Comparison of ENCODE assay signal across 1 cellular context in the genomic region with DNA sequence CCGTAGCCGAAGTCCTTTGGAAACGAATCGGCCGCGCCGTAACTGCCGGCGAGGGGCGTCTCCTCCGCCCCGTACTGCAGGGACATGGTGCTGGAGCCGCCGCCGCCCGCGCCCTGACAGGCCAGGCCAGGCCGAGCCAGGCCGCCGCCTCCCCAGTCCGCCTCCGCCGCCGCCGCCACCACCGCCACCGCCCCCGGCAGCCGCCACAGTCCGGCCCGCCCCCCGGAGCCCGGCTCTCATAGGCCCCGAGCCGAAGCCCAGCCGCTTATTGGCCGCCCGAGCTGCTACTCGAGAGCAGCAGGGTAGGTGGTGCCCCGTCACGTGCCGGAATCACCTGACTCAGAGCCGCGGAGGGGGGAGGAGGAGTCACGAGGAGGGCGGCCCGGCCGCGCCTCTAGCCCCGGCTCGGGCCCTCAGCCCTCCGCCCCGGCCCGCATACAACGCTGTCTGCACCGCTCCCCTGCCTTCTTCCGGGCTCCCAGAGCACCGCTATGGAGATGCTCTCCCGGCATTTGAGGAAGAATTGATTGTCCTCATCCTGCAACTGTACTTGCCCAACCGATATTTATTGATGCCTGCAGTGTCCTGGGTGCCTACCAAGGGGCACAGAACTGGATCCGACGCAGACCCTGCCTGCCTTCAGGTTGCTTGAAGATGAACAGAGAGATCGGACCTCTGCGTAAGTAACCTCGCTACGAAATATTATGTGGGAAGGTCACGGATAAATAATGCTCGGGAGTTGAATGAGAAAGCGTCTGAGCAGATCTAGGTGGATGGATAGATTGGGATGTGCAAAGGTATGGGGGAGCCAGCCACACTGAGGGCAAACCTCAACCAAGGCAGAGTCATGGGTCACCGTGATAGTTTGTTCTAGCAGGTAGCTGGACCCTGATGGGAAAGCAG.
TF ChIP-seq lines count a peak whose summit lies in the region.

A gene with protein sequence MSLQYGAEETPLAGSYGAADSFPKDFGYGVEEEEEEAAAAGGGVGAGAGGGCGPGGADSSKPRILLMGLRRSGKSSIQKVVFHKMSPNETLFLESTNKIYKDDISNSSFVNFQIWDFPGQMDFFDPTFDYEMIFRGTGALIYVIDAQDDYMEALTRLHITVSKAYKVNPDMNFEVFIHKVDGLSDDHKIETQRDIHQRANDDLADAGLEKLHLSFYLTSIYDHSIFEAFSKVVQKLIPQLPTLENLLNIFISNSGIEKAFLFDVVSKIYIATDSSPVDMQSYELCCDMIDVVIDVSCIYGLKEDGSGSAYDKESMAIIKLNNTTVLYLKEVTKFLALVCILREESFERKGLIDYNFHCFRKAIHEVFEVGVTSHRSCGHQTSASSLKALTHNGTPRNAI (minus strand): TSS at position 212 of the 903 bp plus-strand sequence. CDS start 126 bp downstream, at position 86.

TF ChIP-seq in HepG2, 621 proteins besides CTCF, POLR2A, EP300 and RAD21 (continued from another document and continues in another):
- TF ChIP-seq, protein P1, sequence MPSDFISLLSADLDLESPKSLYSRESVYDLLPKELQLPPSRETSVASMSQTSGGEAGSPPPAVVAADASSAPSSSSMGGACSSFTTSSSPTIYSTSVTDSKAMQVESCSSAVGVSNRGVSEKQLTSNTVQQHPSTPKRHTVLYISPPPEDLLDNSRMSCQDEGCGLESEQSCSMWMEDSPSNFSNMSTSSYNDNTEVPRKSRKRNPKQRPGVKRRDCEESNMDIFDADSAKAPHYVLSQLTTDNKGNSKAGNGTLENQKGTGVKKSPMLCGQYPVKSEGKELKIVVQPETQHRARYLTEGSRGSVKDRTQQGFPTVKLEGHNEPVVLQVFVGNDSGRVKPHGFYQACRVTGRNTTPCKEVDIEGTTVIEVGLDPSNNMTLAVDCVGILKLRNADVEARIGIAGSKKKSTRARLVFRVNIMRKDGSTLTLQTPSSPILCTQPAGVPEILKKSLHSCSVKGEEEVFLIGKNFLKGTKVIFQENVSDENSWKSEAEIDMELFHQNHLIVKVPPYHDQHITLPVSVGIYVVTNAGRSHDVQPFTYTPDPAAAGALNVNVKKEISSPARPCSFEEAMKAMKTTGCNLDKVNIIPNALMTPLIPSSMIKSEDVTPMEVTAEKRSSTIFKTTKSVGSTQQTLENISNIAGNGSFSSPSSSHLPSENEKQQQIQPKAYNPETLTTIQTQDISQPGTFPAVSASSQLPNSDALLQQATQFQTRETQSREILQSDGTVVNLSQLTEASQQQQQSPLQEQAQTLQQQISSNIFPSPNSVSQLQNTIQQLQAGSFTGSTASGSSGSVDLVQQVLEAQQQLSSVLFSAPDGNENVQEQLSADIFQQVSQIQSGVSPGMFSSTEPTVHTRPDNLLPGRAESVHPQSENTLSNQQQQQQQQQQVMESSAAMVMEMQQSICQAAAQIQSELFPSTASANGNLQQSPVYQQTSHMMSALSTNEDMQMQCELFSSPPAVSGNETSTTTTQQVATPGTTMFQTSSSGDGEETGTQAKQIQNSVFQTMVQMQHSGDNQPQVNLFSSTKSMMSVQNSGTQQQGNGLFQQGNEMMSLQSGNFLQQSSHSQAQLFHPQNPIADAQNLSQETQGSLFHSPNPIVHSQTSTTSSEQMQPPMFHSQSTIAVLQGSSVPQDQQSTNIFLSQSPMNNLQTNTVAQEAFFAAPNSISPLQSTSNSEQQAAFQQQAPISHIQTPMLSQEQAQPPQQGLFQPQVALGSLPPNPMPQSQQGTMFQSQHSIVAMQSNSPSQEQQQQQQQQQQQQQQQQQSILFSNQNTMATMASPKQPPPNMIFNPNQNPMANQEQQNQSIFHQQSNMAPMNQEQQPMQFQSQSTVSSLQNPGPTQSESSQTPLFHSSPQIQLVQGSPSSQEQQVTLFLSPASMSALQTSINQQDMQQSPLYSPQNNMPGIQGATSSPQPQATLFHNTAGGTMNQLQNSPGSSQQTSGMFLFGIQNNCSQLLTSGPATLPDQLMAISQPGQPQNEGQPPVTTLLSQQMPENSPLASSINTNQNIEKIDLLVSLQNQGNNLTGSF (CRISPR knock-in tag; IDR thresholded peaks at IDR 0.05): 0 out of 2 replicates have a peak, but pooled peaks have one; percentile 30
- TF ChIP-seq FOSL1 (CRISPR knock-in tag; IDR thresholded peaks at IDR 0.05; ENCODE audit: borderline replicate concordance): no peak
- TF ChIP-seq ZSCAN20 (CRISPR knock-in tag; IDR thresholded peaks at IDR 0.05; ENCODE audit: borderline replicate concordance): peak; percentile 87; the same call in 1 of the 2 replicates
- no peak for TF ChIP-seq STAT5B (CRISPR knock-in tag; IDR thresholded peaks at IDR 0.05)
- TF ChIP-seq, protein P2, sequence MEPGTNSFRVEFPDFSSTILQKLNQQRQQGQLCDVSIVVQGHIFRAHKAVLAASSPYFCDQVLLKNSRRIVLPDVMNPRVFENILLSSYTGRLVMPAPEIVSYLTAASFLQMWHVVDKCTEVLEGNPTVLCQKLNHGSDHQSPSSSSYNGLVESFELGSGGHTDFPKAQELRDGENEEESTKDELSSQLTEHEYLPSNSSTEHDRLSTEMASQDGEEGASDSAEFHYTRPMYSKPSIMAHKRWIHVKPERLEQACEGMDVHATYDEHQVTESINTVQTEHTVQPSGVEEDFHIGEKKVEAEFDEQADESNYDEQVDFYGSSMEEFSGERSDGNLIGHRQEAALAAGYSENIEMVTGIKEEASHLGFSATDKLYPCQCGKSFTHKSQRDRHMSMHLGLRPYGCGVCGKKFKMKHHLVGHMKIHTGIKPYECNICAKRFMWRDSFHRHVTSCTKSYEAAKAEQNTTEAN (CRISPR knock-in tag; conservative IDR thresholded peaks at IDR 0.05): 0 out of 2 replicates have a peak, but pooled peaks have one; percentile 43
- no peak for TF ChIP-seq HNRNPUL1 (IDR thresholded peaks at IDR 0.05; ENCODE audit: low read depth, low read length)
- TF ChIP-seq, protein P3, sequence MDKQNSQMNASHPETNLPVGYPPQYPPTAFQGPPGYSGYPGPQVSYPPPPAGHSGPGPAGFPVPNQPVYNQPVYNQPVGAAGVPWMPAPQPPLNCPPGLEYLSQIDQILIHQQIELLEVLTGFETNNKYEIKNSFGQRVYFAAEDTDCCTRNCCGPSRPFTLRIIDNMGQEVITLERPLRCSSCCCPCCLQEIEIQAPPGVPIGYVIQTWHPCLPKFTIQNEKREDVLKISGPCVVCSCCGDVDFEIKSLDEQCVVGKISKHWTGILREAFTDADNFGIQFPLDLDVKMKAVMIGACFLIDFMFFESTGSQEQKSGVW (CRISPR knock-in tag; IDR thresholded peaks at IDR 0.05; ENCODE audit: borderline replicate concordance): no peak
- no peak for TF ChIP-seq TEAD3 (CRISPR knock-in tag; optimal IDR thresholded peaks at IDR 0.05; ENCODE audit: borderline replicate concordance)
- TF ChIP-seq AKAP8 (CRISPR knock-in tag; IDR thresholded peaks at IDR 0.05): no peak
- TF ChIP-seq, protein P4, sequence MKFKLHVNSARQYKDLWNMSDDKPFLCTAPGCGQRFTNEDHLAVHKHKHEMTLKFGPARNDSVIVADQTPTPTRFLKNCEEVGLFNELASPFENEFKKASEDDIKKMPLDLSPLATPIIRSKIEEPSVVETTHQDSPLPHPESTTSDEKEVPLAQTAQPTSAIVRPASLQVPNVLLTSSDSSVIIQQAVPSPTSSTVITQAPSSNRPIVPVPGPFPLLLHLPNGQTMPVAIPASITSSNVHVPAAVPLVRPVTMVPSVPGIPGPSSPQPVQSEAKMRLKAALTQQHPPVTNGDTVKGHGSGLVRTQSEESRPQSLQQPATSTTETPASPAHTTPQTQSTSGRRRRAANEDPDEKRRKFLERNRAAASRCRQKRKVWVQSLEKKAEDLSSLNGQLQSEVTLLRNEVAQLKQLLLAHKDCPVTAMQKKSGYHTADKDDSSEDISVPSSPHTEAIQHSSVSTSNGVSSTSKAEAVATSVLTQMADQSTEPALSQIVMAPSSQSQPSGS (CRISPR knock-in tag; IDR thresholded peaks at IDR 0.05): no peak
- peak; percentile 59; the same call in 1 of the 2 replicates for TF ChIP-seq ZNF136 (CRISPR knock-in tag; IDR thresholded peaks at IDR 0.05; ENCODE audit: low read depth)
- TF ChIP-seq, protein P5, sequence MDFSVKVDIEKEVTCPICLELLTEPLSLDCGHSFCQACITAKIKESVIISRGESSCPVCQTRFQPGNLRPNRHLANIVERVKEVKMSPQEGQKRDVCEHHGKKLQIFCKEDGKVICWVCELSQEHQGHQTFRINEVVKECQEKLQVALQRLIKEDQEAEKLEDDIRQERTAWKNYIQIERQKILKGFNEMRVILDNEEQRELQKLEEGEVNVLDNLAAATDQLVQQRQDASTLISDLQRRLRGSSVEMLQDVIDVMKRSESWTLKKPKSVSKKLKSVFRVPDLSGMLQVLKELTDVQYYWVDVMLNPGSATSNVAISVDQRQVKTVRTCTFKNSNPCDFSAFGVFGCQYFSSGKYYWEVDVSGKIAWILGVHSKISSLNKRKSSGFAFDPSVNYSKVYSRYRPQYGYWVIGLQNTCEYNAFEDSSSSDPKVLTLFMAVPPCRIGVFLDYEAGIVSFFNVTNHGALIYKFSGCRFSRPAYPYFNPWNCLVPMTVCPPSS (IDR thresholded peaks at IDR 0.05): no peak
- TF ChIP-seq, protein P6, sequence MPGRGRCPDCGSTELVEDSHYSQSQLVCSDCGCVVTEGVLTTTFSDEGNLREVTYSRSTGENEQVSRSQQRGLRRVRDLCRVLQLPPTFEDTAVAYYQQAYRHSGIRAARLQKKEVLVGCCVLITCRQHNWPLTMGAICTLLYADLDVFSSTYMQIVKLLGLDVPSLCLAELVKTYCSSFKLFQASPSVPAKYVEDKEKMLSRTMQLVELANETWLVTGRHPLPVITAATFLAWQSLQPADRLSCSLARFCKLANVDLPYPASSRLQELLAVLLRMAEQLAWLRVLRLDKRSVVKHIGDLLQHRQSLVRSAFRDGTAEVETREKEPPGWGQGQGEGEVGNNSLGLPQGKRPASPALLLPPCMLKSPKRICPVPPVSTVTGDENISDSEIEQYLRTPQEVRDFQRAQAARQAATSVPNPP (CRISPR knock-in tag; IDR thresholded peaks at IDR 0.05): 0 out of 2 replicates have a peak, but pooled peaks have one; percentile 53
- TF ChIP-seq ZNF121 (CRISPR knock-in tag; IDR thresholded peaks at IDR 0.05): no peak
- peak; percentile 64 for TF ChIP-seq PHF8 (CRISPR knock-in tag; IDR thresholded peaks at IDR 0.05)
- no peak for TF ChIP-seq MTA3 (CRISPR knock-in tag; IDR thresholded peaks at IDR 0.05)
- no peak for TF ChIP-seq SUZ12 (IDR thresholded peaks at IDR 0.05; ENCODE audit: low read depth, low read length)
- TF ChIP-seq, protein P7, sequence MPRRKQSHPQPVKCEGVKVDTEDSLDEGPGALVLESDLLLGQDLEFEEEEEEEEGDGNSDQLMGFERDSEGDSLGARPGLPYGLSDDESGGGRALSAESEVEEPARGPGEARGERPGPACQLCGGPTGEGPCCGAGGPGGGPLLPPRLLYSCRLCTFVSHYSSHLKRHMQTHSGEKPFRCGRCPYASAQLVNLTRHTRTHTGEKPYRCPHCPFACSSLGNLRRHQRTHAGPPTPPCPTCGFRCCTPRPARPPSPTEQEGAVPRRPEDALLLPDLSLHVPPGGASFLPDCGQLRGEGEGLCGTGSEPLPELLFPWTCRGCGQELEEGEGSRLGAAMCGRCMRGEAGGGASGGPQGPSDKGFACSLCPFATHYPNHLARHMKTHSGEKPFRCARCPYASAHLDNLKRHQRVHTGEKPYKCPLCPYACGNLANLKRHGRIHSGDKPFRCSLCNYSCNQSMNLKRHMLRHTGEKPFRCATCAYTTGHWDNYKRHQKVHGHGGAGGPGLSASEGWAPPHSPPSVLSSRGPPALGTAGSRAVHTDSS (CRISPR knock-in tag; conservative IDR thresholded peaks at IDR 0.05): no peak
- TF ChIP-seq EHMT2 (IDR thresholded peaks at IDR 0.05; ENCODE audit: borderline replicate concordance, low read depth, low read length): no peak
- no peak for TF ChIP-seq ZKSCAN5 (CRISPR knock-in tag; IDR thresholded peaks at IDR 0.05)
- TF ChIP-seq, protein P8, sequence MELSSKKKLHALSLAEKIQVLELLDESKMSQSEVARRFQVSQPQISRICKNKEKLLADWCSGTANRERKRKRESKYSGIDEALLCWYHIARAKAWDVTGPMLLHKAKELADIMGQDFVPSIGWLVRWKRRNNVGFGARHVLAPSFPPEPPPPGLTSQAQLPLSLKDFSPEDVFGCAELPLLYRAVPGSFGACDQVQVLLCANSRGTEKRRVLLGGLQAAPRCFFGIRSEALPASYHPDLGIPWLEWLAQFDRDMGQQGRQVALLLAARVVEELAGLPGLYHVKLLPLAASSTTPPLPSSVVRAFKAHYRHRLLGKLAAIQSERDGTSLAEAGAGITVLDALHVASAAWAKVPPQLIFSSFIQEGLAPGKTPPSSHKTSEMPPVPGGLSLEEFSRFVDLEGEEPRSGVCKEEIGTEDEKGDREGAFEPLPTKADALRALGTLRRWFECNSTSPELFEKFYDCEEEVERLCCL (CRISPR knock-in tag; IDR thresholded peaks at IDR 0.05; ENCODE audit: borderline replicate concordance): no peak
- TF ChIP-seq AHR (CRISPR knock-in tag; IDR thresholded peaks at IDR 0.05): no peak; the same call in 1 of the 2 replicates
- no peak for TF ChIP-seq HNRNPH1 (optimal IDR thresholded peaks at IDR 0.05; ENCODE audit: low read depth, low read length)
- TF ChIP-seq ZNF788 (CRISPR knock-in tag; IDR thresholded peaks at IDR 0.05; ENCODE audit: borderline replicate concordance): peak; percentile 71; the same call in 1 of the 2 replicates
- TF ChIP-seq, protein P9, sequence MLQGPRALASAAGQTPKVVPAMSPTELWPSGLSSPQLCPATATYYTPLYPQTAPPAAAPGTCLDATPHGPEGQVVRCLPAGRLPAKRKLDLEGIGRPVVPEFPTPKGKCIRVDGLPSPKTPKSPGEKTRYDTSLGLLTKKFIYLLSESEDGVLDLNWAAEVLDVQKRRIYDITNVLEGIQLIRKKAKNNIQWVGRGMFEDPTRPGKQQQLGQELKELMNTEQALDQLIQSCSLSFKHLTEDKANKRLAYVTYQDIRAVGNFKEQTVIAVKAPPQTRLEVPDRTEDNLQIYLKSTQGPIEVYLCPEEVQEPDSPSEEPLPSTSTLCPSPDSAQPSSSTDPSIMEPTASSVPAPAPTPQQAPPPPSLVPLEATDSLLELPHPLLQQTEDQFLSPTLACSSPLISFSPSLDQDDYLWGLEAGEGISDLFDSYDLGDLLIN (CRISPR knock-in tag; IDR thresholded peaks at IDR 0.05; ENCODE audit: borderline replicate concordance): 0 out of 2 replicates have a peak, but pooled peaks have one; percentile 21
- TF ChIP-seq, protein P10, sequence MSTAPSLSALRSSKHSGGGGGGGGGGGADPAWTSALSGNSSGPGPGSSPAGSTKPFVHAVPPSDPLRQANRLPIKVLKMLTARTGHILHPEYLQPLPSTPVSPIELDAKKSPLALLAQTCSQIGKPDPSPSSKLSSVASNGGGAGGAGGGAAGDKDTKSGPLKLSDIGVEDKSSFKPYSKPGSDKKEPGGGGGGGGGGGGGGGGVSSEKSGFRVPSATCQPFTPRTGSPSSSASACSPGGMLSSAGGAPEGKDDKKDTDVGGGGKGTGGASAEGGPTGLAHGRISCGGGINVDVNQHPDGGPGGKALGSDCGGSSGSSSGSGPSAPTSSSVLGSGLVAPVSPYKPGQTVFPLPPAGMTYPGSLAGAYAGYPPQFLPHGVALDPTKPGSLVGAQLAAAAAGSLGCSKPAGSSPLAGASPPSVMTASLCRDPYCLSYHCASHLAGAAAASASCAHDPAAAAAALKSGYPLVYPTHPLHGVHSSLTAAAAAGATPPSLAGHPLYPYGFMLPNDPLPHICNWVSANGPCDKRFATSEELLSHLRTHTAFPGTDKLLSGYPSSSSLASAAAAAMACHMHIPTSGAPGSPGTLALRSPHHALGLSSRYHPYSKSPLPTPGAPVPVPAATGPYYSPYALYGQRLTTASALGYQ (CRISPR knock-in tag; IDR thresholded peaks at IDR 0.05): no peak
- TF ChIP-seq ISL2 (CRISPR knock-in tag; IDR thresholded peaks at IDR 0.05): peak; percentile 35; the same call in 1 of the 2 replicates
- TF ChIP-seq, protein P11, sequence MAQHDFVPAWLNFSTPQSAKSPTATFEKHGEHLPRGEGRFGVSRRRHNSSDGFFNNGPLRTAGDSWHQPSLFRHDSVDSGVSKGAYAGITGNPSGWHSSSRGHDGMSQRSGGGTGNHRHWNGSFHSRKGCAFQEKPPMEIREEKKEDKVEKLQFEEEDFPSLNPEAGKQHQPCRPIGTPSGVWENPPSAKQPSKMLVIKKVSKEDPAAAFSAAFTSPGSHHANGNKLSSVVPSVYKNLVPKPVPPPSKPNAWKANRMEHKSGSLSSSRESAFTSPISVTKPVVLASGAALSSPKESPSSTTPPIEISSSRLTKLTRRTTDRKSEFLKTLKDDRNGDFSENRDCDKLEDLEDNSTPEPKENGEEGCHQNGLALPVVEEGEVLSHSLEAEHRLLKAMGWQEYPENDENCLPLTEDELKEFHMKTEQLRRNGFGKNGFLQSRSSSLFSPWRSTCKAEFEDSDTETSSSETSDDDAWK (CRISPR knock-in tag; IDR thresholded peaks at IDR 0.05): no peak
